In genomic region chr10:32961343-32961891, GRCh38 we compare ENCODE assay signal across 8 cellular contexts. TPM values are rescaled to one million over a fixed set of nuclear protein-coding genes. Genes with fewer than 3 reads are reported as not detected.
A peak's percentile ranks its signal among the peaks of the same experiment; 100 is the strongest.
DNase-seq lines count a peak whose midpoint lies in the region; ATAC-seq, FAIRE-seq and TF ChIP-seq lines count a peak whose summit lies in the region.

No MANE protein-coding gene starts in this region.

- TF ChIP-seq POLR2A in ovary (IDR thresholded peaks at IDR 0.05) = no peak

- DNase-seq in GM18507 (ENCODE audit: extremely low spot score, insufficient read length, low read depth) = no peak
- DNase-seq in PC-9 = no peak
- DNase-seq in foreskin keratinocyte = no peak
- DNase-seq in left colon = no peak
- DNase-seq in midbrain (lab: John Stamatoyannopoulos, UW) = no peak
- no peak for DNase-seq in ovary

- no peak for TF ChIP-seq EP300 in ovary (IDR thresholded peaks at IDR 0.05)

- FAIRE-seq in GM18507 (lab: Jason Lieb, UNC) = peak; percentile 9

- no peak overlapping the region for H2AFZ ChIP-seq in PC-9

- H3K9me3 ChIP-seq in PC-9 (ENCODE audit: insufficient read depth, low read depth) (no peaks in the 10 kb centered on the region), ovary (no peaks in the 10 kb centered on the region)

- peak; percentile 13 for ATAC-seq in foreskin keratinocyte
- no peak for ATAC-seq in left colon
- no peak for ATAC-seq in HG03442 (IDR thresholded peaks at IDR 0.05; ENCODE audit: unreplicated experiment)

- no peak for TF ChIP-seq CTCF in PC-9 (conservative IDR thresholded peaks at IDR 0.05)
- TF ChIP-seq CTCF in foreskin keratinocyte (conservative IDR thresholded peaks at IDR 0.05) = no peak
- no peak for TF ChIP-seq CTCF in ovary (IDR thresholded peaks at IDR 0.05)

- H3K36me3 ChIP-seq in PC-9 (ENCODE audit: low read depth) (no peaks in the 10 kb centered on the region), rectal smooth muscle tissue (ENCODE audit: control insufficient read depth, insufficient read depth, low read length) (no peaks in the 10 kb centered on the region), ovary (no peaks in the 10 kb centered on the region)

- 0 out of 2 replicates have a peak overlapping the region, but pooled peaks have one; percentile 14 for H3K4me3 ChIP-seq in PC-9
- H3K4me3 ChIP-seq in rectal smooth muscle tissue (ENCODE audit: low read length) = no peak overlapping the region
- H3K4me3 ChIP-seq in ovary = no peak overlapping the region

- WGBS in ovary, 3 donors = 88 to 90% (median 89%) methylated on average over 5 of the region's 5 CpGs

- H3K79me2 ChIP-seq in PC-9 (ENCODE audit: low read depth) = peaks cover 40% of the 10 kb centered on the region

- CTCF ChIA-PET in PC-9 (lab: Charles Lee) = interaction anchor here (1.0 kb wide), 1 partner anchor 48 kb away, joined by 5 read pairs; no protein-coding TSS in a partner anchor

- no TSS peak for BruUV-seq in PC-9 (replicated peaks; lab: Mats Ljungman, UMichigan)

- 0 out of 2 replicates have a peak, but pooled peaks cover 4% of the 10 kb centered on the region for H3F3A ChIP-seq in PC-9 (ENCODE audit: insufficient read depth, low read depth)

- intact Hi-C loops in PC-9 (cut with micrococcal nuclease; ENCODE audit: unreplicated experiment) = no loop called here
- intact Hi-C loops in left colon (cut with DNase I, micrococcal nuclease) = no loop called here
- intact Hi-C loops in ovary (cut with DNase I) = no loop called here

- peaks cover 6% of the 10 kb centered on the region; the same call in 1 of the 2 replicates for H4K20me1 ChIP-seq in PC-9 (ENCODE audit: insufficient read depth)

- H3K27me3 ChIP-seq in PC-9 (ENCODE audit: insufficient read depth, low read depth) = no peaks in the 10 kb centered on the region
- no peaks in the 10 kb centered on the region for H3K27me3 ChIP-seq in foreskin keratinocyte
- H3K27me3 ChIP-seq in rectal smooth muscle tissue (ENCODE audit: control insufficient read depth, insufficient read depth, low read length) = no peaks in the 10 kb centered on the region
- H3K27me3 ChIP-seq in ovary = no peaks in the 10 kb centered on the region

- peak overlapping the region; percentile 61 for H3K27ac ChIP-seq in PC-9
- peak overlapping the region; percentile 77 for H3K27ac ChIP-seq in foreskin keratinocyte
- H3K27ac ChIP-seq in rectal smooth muscle tissue (ENCODE audit: low read depth, low read length) = peak overlapping the region; percentile 90
- H3K27ac ChIP-seq in ovary = peak overlapping the region in 1 of 2 donors; percentile 10

- H3K4me1 ChIP-seq in PC-9 (replicated peaks; ENCODE audit: insufficient read depth) = peaks cover 38% of the 10 kb centered on the region
- H3K4me1 ChIP-seq in foreskin keratinocyte = peaks cover 32% of the 10 kb centered on the region
- peaks cover 15% of the 10 kb centered on the region for H3K4me1 ChIP-seq in rectal smooth muscle tissue (ENCODE audit: control insufficient read depth, insufficient read depth, low read length)
- H3K4me1 ChIP-seq in ovary (ENCODE audit: insufficient read depth) = peaks cover 9% of the 10 kb centered on the region

- H3K4me2 ChIP-seq in PC-9 = peak overlapping the region; percentile 50

- POLR2A ChIA-PET in PC-9 (lab: Charles Lee; ENCODE audit: unreplicated experiment) = interaction anchor here (0.5 to 1.4 kb wide), 5 partner anchors 11 to 49 kb away, joined by 5 to 25 read pairs (median 6); no protein-coding TSS in a partner anchor

- H3K9ac ChIP-seq in rectal smooth muscle tissue (ENCODE audit: low read length) = no peak overlapping the region

- no peaks in the 10 kb centered on the region for H3K9me2 ChIP-seq in PC-9 (ENCODE audit: insufficient read depth)

RNA-seq across cellular contexts. Expression of gene ITGB1, which starts 3.4 kb away (rescaled TPM):
- total RNA-seq in PC-9 (2021) (307 and 421 TPM in 2 replicates), foreskin keratinocyte (897 and 1,100 TPM in 2 replicates), left colon (100 to 1,000 TPM; 303 to 331 TPM), ovary (100 to 1,000 TPM; 230 to 350 (median 276) TPM)
- polyA plus RNA-seq in foreskin keratinocyte (321 and 351 TPM in 2 replicates), ovary (100 to 1,000 TPM; 207 to 517 TPM)
